Comparison of ENCODE assay signal across 8 cellular contexts in the genomic region with DNA sequence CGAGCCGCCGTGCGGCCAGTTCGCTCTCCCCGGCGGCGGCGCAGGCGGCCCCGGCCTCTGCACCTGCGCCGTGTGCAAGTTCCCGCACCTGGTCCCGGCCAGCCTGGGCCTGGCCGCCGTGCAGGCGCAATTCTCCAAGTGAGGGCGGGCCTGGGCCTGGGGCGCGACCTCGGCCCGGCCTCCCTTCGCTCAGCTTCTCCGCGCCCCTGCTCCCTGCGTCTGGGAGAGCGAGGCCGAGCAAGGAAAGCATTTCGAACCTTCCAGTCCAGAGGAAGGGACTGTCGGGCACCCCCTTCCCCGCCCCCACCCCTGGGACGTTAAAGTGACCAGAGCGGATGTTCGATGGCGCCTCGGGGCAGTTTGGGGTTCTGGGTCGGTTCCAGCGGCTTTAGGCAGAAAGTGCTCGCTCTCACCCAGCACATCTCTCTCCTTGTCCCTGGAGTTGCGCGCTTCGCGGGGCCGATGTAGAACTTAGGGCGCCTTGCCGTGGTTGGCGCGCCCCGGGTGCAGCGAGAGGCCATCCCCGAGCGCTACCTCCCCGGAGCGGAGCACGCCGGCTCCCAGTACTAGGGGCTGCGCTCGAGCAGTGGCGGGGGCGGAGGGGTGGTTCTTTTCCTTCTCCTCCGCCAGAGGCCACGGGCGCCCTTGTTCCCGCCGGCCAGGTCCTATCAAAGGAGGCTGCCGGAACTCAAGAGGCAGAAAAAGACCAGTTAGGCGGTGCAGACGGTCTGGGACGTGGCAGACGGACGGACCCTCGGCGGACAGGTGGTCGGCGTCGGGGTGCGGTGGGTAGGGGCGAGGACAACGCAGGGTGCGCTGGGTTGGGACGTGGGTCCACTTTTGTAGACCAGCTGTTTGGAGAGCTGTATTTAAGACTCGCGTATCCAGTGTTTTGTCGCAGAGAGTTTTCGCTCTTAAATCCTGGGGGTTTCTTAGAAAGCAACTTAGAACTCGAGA. TPM values are rescaled to one million over a fixed set of nuclear protein-coding genes. Genes with fewer than 3 reads are reported as not detected.
DNase-seq lines count a peak whose midpoint lies in the region; ATAC-seq and TF ChIP-seq lines count a peak whose summit lies in the region.

No MANE protein-coding gene starts in this region.

- H3K4me3 ChIP-seq in GM12865 (ENCODE audit: low read depth, low read length) (peak overlapping the region; percentile 2), muscle layer of colon (ENCODE audit: low read depth in 1 of 2, low read length in 2 of 2) (peak overlapping the region; percentile 39 to 49)

- H3K9me3 ChIP-seq in muscle layer of colon (ENCODE audit: low read length) = no peaks in the 10 kb centered on the region

- H3K27me3 ChIP-seq in muscle layer of colon (ENCODE audit: control insufficient read depth in 1 of 2, insufficient read depth in 2 of 2, low read length in 2 of 2) = peaks cover 56 to 81% of the 10 kb centered on the region in 2 donors

- TF ChIP-seq CTCF in GM12865 (IDR thresholded peaks at IDR 0.05; ENCODE audit: insufficient read depth, low read depth, low read length, missing control alignments) = no peak

- DNase-seq in GM12865 (ENCODE audit: low read depth) (no peak), NCI-H526 treated with DMSO at 0.1 percent for 48 hours (lab: John Stamatoyannopoulos, UW) (peak; percentile 12), dermis blood vessel endothelial cell (peak; percentile 10), GOT3 (lab: John Stamatoyannopoulos, UW) (no peak)

- no peak for ATAC-seq in GM19035 (IDR thresholded peaks at IDR 0.05; ENCODE audit: unreplicated experiment)
- no peak for ATAC-seq in GM19351 (IDR thresholded peaks at IDR 0.05; ENCODE audit: unreplicated experiment)
- ATAC-seq in GM18511 (IDR thresholded peaks at IDR 0.05; ENCODE audit: unreplicated experiment) = no peak

- H3K9ac ChIP-seq in muscle layer of colon (ENCODE audit: low read length) = no peak overlapping the region

- H3K27ac ChIP-seq in muscle layer of colon (ENCODE audit: low read depth, low read length) = peak overlapping the region; percentile 8

- H3K4me1 ChIP-seq in muscle layer of colon (ENCODE audit: insufficient read depth, low read length) = no peaks in the 10 kb centered on the region

- no peaks in the 10 kb centered on the region for H3K36me3 ChIP-seq in muscle layer of colon (ENCODE audit: insufficient read depth, low read length)

RNA-seq across cellular contexts. Expression of gene OLIG1, which starts 1.3 kb away (rescaled TPM):
- total RNA-seq in dermis blood vessel endothelial cell = not detected in 2 replicates

RNA-seq across cellular contexts. Expression of gene OLIG2, which starts 45.5 kb away (rescaled TPM):
- not detected in 2 replicates for total RNA-seq in dermis blood vessel endothelial cell

Comparison
In these comparisons a context has a peak if more than half of its experiments do, and no peak if none do; other contexts are left out.
1. DNase-seq: peak in NCI-H526 treated with DMSO at 0.1 percent for 48 hours (single experiment) and dermis blood vessel endothelial cell (single experiment); none in GM12865 (single experiment) and GOT3 (single experiment).